Comparison of ENCODE assay signal across 26 cellular contexts in the genomic region with DNA sequence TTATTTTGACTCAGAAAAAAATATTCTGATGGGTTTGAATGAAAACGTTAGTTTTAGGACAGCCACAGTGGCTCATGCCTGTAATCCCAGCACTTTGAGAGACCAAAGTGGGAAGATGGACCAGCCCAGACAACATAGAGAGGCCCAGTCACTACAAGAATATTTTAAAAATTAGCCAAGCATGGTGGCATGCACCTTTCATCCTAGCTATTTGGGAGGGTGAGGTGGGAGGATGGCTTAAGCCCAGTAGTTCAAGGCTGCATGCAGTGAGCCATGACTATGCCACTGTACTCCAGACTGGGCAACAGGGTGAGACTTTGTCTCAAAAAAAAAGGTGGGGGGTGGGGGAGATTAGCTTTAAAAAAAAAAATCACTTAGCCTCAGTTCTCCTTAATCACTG.
DNase-seq lines count a peak whose midpoint lies in the region; ATAC-seq, FAIRE-seq and TF ChIP-seq lines count a peak whose summit lies in the region.
"Had no signal": no experiment of that assay in that cellular context is flagged by ENCODE, and none has a peak within 500 bp of the region (broad histone marks: within the 10 kb centered on the region; RNA-seq: fewer than 3 reads in every experiment).

No MANE protein-coding gene starts in this region.

- H3K4me3 ChIP-seq in OCI-LY3 (ENCODE audit: low read length): no peak overlapping the region
- H3K4me3 ChIP-seq: BLaER1, GM12878 had no signal

- H3K27ac ChIP-seq in OCI-LY3 (ENCODE audit: low read length): no peak overlapping the region
- H3K27ac ChIP-seq: 22Rv1, BLaER1 had no signal

- H3K36me3 Mint-ChIP-seq in stimulated activated naive B cell treated with anti-CD40 and anti-IgM and Interleukin-4, amounts not matched to agents 10 μg/mL and 1 μg/mL and 100 μg/mL, for 72 hours: peaks cover 0 to 5% of the 10 kb centered on the region in 2 donors
- H3K36me3 Mint-ChIP-seq: CD14-positive monocyte had no signal

- H4K20me1 ChIP-seq in OCI-LY3 (ENCODE audit: insufficient read depth, low read length): no peaks in the 10 kb centered on the region
- H4K20me1 ChIP-seq: BLaER1 had no signal

- peak overlapping the region; percentile 40 for H3K4me2 ChIP-seq in OCI-LY3 (ENCODE audit: low read length)
- H3K4me2 ChIP-seq: BLaER1 had no signal

- no peak overlapping the region for H3K4me3 Mint-ChIP-seq in stimulated activated naive B cell treated with anti-CD40 and anti-IgM and Interleukin-4, amounts not matched to agents 10 μg/mL and 1 μg/mL and 100 μg/mL, for 72 hours
- H3K4me3 Mint-ChIP-seq: CD14-positive monocyte; CD4-positive, alpha-beta memory T cell; CD4-positive, CD25-positive, alpha-beta regulatory T cell; CD8-positive, alpha-beta memory T cell had no signal

- H3K4me1 ChIP-seq in OCI-LY3 (ENCODE audit: low read length): peaks cover 25% of the 10 kb centered on the region
- H3K4me1 ChIP-seq: BE2C, BLaER1 had no signal

- H3K27me3 Mint-ChIP-seq in stimulated activated naive B cell treated with anti-CD40 and anti-IgM and Interleukin-4, amounts not matched to agents 10 μg/mL and 1 μg/mL and 100 μg/mL, for 72 hours: peaks cover 18 to 21% of the 10 kb centered on the region in 2 donors

- no peaks in the 10 kb centered on the region for H3K79me2 ChIP-seq in OCI-LY3 (ENCODE audit: low read length)

- H3K27me3 ChIP-seq in OCI-LY3 (ENCODE audit: low read depth, low read length): no peaks in the 10 kb centered on the region
- H3K27me3 ChIP-seq: BLaER1 had no signal

- H3K9me3 ChIP-seq in OCI-LY3 (ENCODE audit: insufficient read depth, low read length): no peaks in the 10 kb centered on the region
- H3K9me3 ChIP-seq: BE2C had no signal

- no peak overlapping the region for H3K9ac ChIP-seq in OCI-LY3 (ENCODE audit: low read length)
- H3K9ac ChIP-seq: BLaER1 had no signal

- FAIRE-seq in GM12891 (lab: Jason Lieb, UNC) (no peak), H54 (lab: Jason Lieb, UNC) (no peak)
- FAIRE-seq: A204.1, GM12878, GM19239 had no signal

- TF ChIP-seq POLR2A in GM12891 (IDR thresholded peaks at IDR 0.05; ENCODE audit: low read depth, low read length) (no peak), H54 (IDR thresholded peaks at IDR 0.05; ENCODE audit: low read depth, low read length) (no peak)

- no peak overlapping the region for H2AFZ ChIP-seq in OCI-LY3 (ENCODE audit: low read depth, low read length)

- TF ChIP-seq CTCF in OCI-LY3 (IDR thresholded peaks at IDR 0.05; ENCODE audit: low read depth, low read length): no peak

- H3K9me3 Mint-ChIP-seq in stimulated activated naive B cell treated with anti-CD40 and anti-IgM and Interleukin-4, amounts not matched to agents 10 μg/mL and 1 μg/mL and 100 μg/mL, for 72 hours: peaks cover 7 to 19% of the 10 kb centered on the region in 2 donors

- H3K27ac Mint-ChIP-seq in stimulated activated naive B cell treated with anti-CD40 and anti-IgM and Interleukin-4, amounts not matched to agents 10 μg/mL and 1 μg/mL and 100 μg/mL, for 72 hours: no peak overlapping the region
- H3K27ac Mint-ChIP-seq: CD14-positive monocyte; CD4-positive, alpha-beta memory T cell; CD4-positive, CD25-positive, alpha-beta regulatory T cell; CD8-positive, alpha-beta memory T cell had no signal

- peaks cover 3% of the 10 kb centered on the region for H3K36me3 ChIP-seq in OCI-LY3 (replicated peaks; ENCODE audit: low read depth, low read length)
- H3K36me3 ChIP-seq: BE2C, BLaER1 had no signal

- DNase-seq in kidney glomerular epithelial cell (lab: John Stamatoyannopoulos, UW) (peak; percentile 36), left kidney (ENCODE audit: low read depth, low spot score) (peak; percentile 32), GM12891 (ENCODE audit: insufficient read length, low spot score) (no peak), 8988T (no peak), H54 (ENCODE audit: insufficient read length, low spot score) (no peak)
- no peak for DNase-seq in stimulated activated naive B cell treated with anti-CD40 and anti-IgM and Interleukin-4, amounts not matched to agents 10 μg/mL and 1 μg/mL and 100 μg/mL, for 72 hours
- DNase-seq: ACHN; BE2C; C1 segment of cervical spinal cord; CD4-positive, alpha-beta memory T cell; CD4-positive, CD25-positive, alpha-beta regulatory T cell; CD8-positive, alpha-beta memory T cell; COR-L47; DMS 273 treated with DMSO at 0.1 percent for 48 hours; DMS153; DMS53; DMS79; DND-41; GDM1 had no signal

- no peaks in the 10 kb centered on the region for H3K4me1 Mint-ChIP-seq in stimulated activated naive B cell treated with anti-CD40 and anti-IgM and Interleukin-4, amounts not matched to agents 10 μg/mL and 1 μg/mL and 100 μg/mL, for 72 hours
- H3K4me1 Mint-ChIP-seq: CD14-positive monocyte; CD4-positive, alpha-beta memory T cell; CD4-positive, CD25-positive, alpha-beta regulatory T cell; CD8-positive, alpha-beta memory T cell had no signal

- ATAC-seq in stimulated activated naive B cell treated with anti-CD40 and anti-IgM and Interleukin-4, amounts not matched to agents 10 μg/mL and 1 μg/mL and 100 μg/mL, for 72 hours (replicated peaks): peak; percentile 22 to 31
- ATAC-seq: GM12878 had no signal

TF ChIP-seq in GM12891, 5 proteins besides CTCF, POLR2A, EP300 and RAD21:
- TF ChIP-seq POLR2AphosphoS5 (IDR thresholded peaks at IDR 0.05; ENCODE audit: low read depth, low read length): no peak
- no peak for TF ChIP-seq PAX5 (IDR thresholded peaks at IDR 0.05; ENCODE audit: insufficient read depth, low read length, severe bottlenecking)
- TF ChIP-seq TAF1 (IDR thresholded peaks at IDR 0.05; ENCODE audit: low read depth, low read length): no peak
- no peak for TF ChIP-seq SPI1 (IDR thresholded peaks at IDR 0.05; ENCODE audit: low read depth, low read length)
- TF ChIP-seq POU2F2 (IDR thresholded peaks at IDR 0.05; ENCODE audit: low read depth, low read length): no peak

Comparison
In these comparisons a context has a peak if more than half of its experiments do, and no peak if none do; other contexts are left out.
1. DNase-seq: peak in kidney glomerular epithelial cell (single experiment) and left kidney (single experiment); none in stimulated activated naive B cell treated with anti-CD40 and anti-IgM and Interleukin-4, amounts not matched to agents 10 μg/mL and 1 μg/mL and 100 μg/mL, for 72 hours (single experiment), GM12891 (single experiment), 8988T (single experiment) and H54 (single experiment).